In genomic region chr12:126989532-126989931, GRCh38 we compare ENCODE assay signal across 9 cellular contexts.
"Had no signal": no experiment of that assay in that cellular context is flagged by ENCODE, and none has a peak within 500 bp of the region (broad histone marks: within the 10 kb centered on the region; RNA-seq: fewer than 3 reads in every experiment).

No MANE protein-coding gene starts in this region.

- H3K9me3 ChIP-seq: HAP-1 had no signal

- H3K27ac ChIP-seq: GM23248 had no signal

- H3K4me2 ChIP-seq: GM23338 had no signal

- H2AFZ ChIP-seq: GM23248, GM23338 had no signal

- ATAC-seq: GM23338, HCT116 had no signal

- H3K4me3 ChIP-seq: GM23248, GM23338, HAP-1 had no signal

- H3K9ac ChIP-seq: GM23248 had no signal

- H3K36me3 ChIP-seq: HAP-1 had no signal

- DNase-seq: GM23248, GOT3, H7, H9, HCEC 1CT, HFFc6 had no signal

- H3K4me1 ChIP-seq: HAP-1 had no signal
